ENCODE assay signal across 8 cellular contexts in the genomic region with DNA sequence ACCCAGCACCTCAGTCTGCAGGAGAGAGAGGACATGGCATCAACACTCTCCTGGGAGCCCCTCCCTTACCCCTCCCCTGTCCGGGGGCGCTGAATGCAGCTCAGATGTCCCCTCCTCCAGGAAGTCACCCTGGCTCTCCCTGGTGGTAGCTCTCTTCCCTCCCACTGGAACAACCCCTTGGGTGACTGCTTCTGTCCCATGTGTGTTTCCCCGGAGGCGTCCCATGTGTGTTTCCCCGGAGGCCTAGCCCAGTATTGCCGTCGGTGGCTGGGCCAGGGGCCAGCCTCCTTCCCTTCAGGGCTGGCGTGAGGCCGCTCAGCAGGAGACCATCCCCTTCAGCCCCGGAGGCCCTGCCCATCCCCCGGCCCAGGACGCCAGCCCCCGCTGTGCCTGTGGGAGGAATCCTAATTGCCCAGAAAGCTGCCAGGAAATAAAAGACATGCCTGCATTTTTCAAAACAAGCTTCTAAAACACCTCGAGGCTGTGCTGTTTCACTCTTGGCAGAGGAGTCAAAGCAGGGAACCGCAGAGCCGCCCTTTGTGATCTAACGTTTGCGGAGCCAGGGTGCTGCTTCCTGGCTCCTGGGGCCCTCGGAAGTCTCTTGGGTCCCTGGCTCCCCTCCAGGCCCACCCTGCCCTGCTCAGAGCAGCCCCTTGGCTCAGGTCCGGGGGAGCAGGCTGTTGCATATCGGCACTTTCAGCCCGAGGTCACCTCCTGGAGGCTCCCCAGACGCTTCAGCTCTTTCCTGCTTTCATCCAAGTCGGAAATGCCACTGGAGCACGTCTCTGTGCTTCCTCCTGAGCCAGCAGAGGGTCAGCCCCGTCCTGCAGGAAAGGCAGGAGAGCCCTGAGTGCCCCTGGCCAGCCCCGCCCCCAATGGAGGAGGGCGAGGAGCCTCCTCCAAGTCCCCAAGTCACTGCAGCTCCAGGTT. TPM values are rescaled to one million over a fixed set of nuclear protein-coding genes. Genes with fewer than 3 reads are reported as not detected.
DNase-seq lines count a peak whose midpoint lies in the region; ATAC-seq and TF ChIP-seq lines count a peak whose summit lies in the region.

No MANE protein-coding gene starts in this region.

- 33% methylated on average over 8 of the region's 28 CpGs for WGBS in right lobe of liver (ENCODE audit: insufficient coverage, low coverage, low lambda C conversion rate, missing lambda C conversion rate)

- H3K4me1 ChIP-seq in duodenal mucosa (ENCODE audit: control insufficient read depth in 1 of 2, insufficient read depth in 2 of 2, low read length in 2 of 2) (peaks cover 18% of the 10 kb centered on the region in 2 donors), right lobe of liver (no peaks in the 10 kb centered on the region)

- CTCF ChIA-PET in activated CD4-positive, alpha-beta T cell treated with anti-CD3 and anti-CD28 coated beads for 36 hours (lab: Charles Lee) = interaction anchor here (0.6 kb wide), 1 partner anchor 204 kb away, joined by 4 read pairs; no protein-coding TSS in a partner anchor

- no peaks in the 10 kb centered on the region for H3K27me3 Mint-ChIP-seq in activated CD4-positive, alpha-beta T cell treated with anti-CD3 and anti-CD28 coated beads for 36 hours

- H3K9ac ChIP-seq in duodenal mucosa (ENCODE audit: low read depth in 1 of 2, low read length in 2 of 2) = peak overlapping the region in 1 of 2 donors; percentile 12

- peaks cover 10% of the 10 kb centered on the region for H3K9me3 Mint-ChIP-seq in activated CD4-positive, alpha-beta T cell treated with anti-CD3 and anti-CD28 coated beads for 36 hours (ENCODE audit: low read depth)

- POLR2A ChIA-PET in activated CD4-positive, alpha-beta T cell treated with anti-CD3 and anti-CD28 coated beads for 36 hours (lab: Charles Lee) = no interaction called here

- ATAC-seq in activated CD4-positive, alpha-beta T cell treated with anti-CD3 and anti-CD28 coated beads for 36 hours = peak; percentile 82
- ATAC-seq in right lobe of liver (peak; percentile 62 to 72 (median 72)), GM21619 (IDR thresholded peaks at IDR 0.05; ENCODE audit: unreplicated experiment) (no peak)

- no peaks in the 10 kb centered on the region for H3K27me3 ChIP-seq in duodenal mucosa (ENCODE audit: control insufficient read depth in 1 of 2, insufficient read depth in 2 of 2, low read length in 2 of 2)
- no peaks in the 10 kb centered on the region for H3K27me3 ChIP-seq in right lobe of liver

- peak overlapping the region; percentile 23 for H3K4me3 Mint-ChIP-seq in activated CD4-positive, alpha-beta T cell treated with anti-CD3 and anti-CD28 coated beads for 36 hours

- TF ChIP-seq POLR2A in right lobe of liver (IDR thresholded peaks at IDR 0.05) = no peak

- H3K9me3 ChIP-seq in duodenal mucosa (ENCODE audit: control insufficient read depth in 1 of 2, low read length in 2 of 2) = peaks cover 1 to 5% of the 10 kb centered on the region in 2 donors
- H3K9me3 ChIP-seq in right lobe of liver = no peaks in the 10 kb centered on the region

- peak overlapping the region; percentile 50 to 59 for H3K4me3 ChIP-seq in duodenal mucosa (ENCODE audit: low read depth in 1 of 2, low read length in 2 of 2)
- no peak overlapping the region for H3K4me3 ChIP-seq in right lobe of liver

- H3K36me3 Mint-ChIP-seq in activated CD4-positive, alpha-beta T cell treated with anti-CD3 and anti-CD28 coated beads for 36 hours (ENCODE audit: low read depth) = peaks cover 2% of the 10 kb centered on the region

- H3K36me3 ChIP-seq in duodenal mucosa (ENCODE audit: control insufficient read depth in 1 of 2, insufficient read depth in 2 of 2, low read length in 2 of 2) (no peaks in the 10 kb centered on the region), right lobe of liver (no peaks in the 10 kb centered on the region)

- TF ChIP-seq CTCF in right lobe of liver (IDR thresholded peaks at IDR 0.05) = no peak

- H3K4me1 Mint-ChIP-seq in activated CD4-positive, alpha-beta T cell treated with anti-CD3 and anti-CD28 coated beads for 36 hours = peaks cover 30% of the 10 kb centered on the region

- peak overlapping the region; percentile 76 for H3K27ac Mint-ChIP-seq in activated CD4-positive, alpha-beta T cell treated with anti-CD3 and anti-CD28 coated beads for 36 hours

- H3K27ac ChIP-seq in duodenal mucosa (ENCODE audit: low read depth, low read length) (peak overlapping the region; percentile 42), right lobe of liver (no peak overlapping the region)

- intact Hi-C loops in activated CD4-positive, alpha-beta T cell treated with anti-CD3 and anti-CD28 coated beads for 36 hours (cut with DNase I, micrococcal nuclease) = no loop called here
- intact Hi-C loops in right lobe of liver (cut with DNase I) = no loop called here

- DNase-seq in NCI-H1417 (lab: John Stamatoyannopoulos, UW) (peak in 2 of 3 experiments; percentile 56 to 68), NCI-H1417 treated with DMSO at 0.1 percent for 48 hours (lab: John Stamatoyannopoulos, UW) (no peak), right lobe of liver (peak in 2 of 3 donors; percentile 57 to 60), NCI-H526 (lab: John Stamatoyannopoulos, UW) (no peak)
- DNase-seq in activated CD4-positive, alpha-beta T cell treated with anti-CD3 and anti-CD28 coated beads for 36 hours = peak; percentile 74
- peak; percentile 14 to 72 (median 45) for DNase-seq in stimulated activated naive CD4-positive, alpha-beta T cell (lab: John Stamatoyannopoulos, UW)

RNA-seq across cellular contexts. Expression of gene SNED1, which starts 11.4 kb away (rescaled TPM):
- under 1 TPM; 0.69 to 0.78 TPM for total RNA-seq in activated CD4-positive, alpha-beta T cell treated with anti-CD3 and anti-CD28 coated beads for 36 hours
- total RNA-seq in right lobe of liver = 10 to 100 TPM in 4 of 6 experiments, 1 to 10 TPM in 2; 7.4 to 27.8 (median 13.2) TPM

Comparison
In these comparisons a context has a peak if more than half of its experiments do, and no peak if none do; other contexts are left out.
1. DNase-seq: peak in NCI-H1417 (2 of 3), activated CD4-positive, alpha-beta T cell treated with anti-CD3 and anti-CD28 coated beads for 36 hours (single experiment), right lobe of liver (2 of 3) and stimulated activated naive CD4-positive, alpha-beta T cell (6 of 6); none in NCI-H1417 treated with DMSO at 0.1 percent for 48 hours (single experiment) and NCI-H526 (0 of 2).
2. H3K4me3 ChIP-seq: peak in duodenal mucosa (2 of 2); none in right lobe of liver (0 of 3).
3. RNA of gene SNED1, which starts 11.4 kb away (total RNA-seq): 7.4 to 27.8 TPM in right lobe of liver; 0.69 to 0.78 TPM in activated CD4-positive, alpha-beta T cell treated with anti-CD3 and anti-CD28 coated beads for 36 hours; every median in the first group is over 4 times any median in the second.